ENCODE assay signal across 31 cellular contexts in the genomic region with DNA sequence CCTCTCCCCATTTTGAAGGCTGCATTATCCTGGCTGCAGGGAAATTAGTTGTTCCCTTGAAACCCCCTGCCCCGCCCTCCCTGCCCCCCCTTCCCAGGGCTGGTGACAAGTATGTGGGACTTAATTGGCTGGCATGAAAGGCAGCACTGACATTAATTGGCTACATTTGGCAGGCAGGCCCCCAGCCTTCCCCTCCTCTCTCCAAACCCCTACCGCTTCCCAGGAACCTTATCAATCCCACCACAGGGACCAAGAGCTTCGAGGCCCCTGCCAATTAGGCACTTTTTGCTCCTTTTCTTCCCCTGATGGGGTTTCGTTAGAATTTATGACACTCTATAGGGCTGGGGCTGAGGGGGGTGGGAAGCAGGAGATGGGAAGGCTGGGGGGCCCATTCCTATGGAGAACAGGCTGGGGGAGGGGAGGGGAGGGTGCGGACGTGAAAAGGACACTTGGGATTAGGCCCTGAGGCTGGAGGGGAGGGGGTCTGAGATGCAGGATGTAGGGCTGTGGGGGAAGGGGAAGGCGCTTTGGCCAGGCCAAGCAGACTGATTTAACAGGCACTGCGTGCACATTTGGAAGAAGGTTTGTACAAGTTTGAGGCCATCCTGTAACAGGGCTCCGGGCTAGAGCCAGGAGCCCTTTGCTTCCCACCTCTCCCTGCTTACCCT. TPM values are rescaled to one million over a fixed set of nuclear protein-coding genes. Genes with fewer than 3 reads are reported as not detected.
DNase-seq lines count a peak whose midpoint lies in the region; TF ChIP-seq lines count a peak whose summit lies in the region.
"Had no signal": no experiment of that assay in that cellular context is flagged by ENCODE, and none has a peak within 500 bp of the region (broad histone marks: within the 10 kb centered on the region; RNA-seq: fewer than 3 reads in every experiment).

No MANE protein-coding gene starts in this region.

- H3K4me3 Mint-ChIP-seq in endodermal cell, result no peak overlapping the region
- no peak overlapping the region for H3K4me3 Mint-ChIP-seq in nephron progenitor cell
- no peak overlapping the region for H3K4me3 Mint-ChIP-seq in activated CD4-positive, alpha-beta memory T cell treated with anti-CD3 and anti-CD28 coated beads, Interleukin-2, amount 10 ng/mL, durations not matched to agents 7 days and 5 days
- H3K4me3 Mint-ChIP-seq: activated CD8-positive, alpha-beta T cell treated with anti-CD3 and anti-CD28 coated beads, Interleukin-2, amount 10 ng/mL, durations not matched to agents 7 days and 5 days; natural killer cell; stimulated activated memory B cell treated with anti-CD40 and anti-IgM and Interleukin-4, amounts not matched to agents 10 μg/mL and 1 μg/mL and 100 μg/mL, for 72 hours; T-helper 17 cell had no signal

- no peak for TF ChIP-seq CTCF in HEK293 (tag by site-specific recombination; IDR thresholded peaks at IDR 0.05)
- TF ChIP-seq CTCF in endodermal cell (conservative IDR thresholded peaks at IDR 0.05), result no peak
- no peak for TF ChIP-seq CTCF in nephron progenitor cell (IDR thresholded peaks at IDR 0.05)

- H3K9me3 ChIP-seq in HEK293 (ENCODE audit: control insufficient read depth, insufficient read depth, low read depth, low read length), result no peaks in the 10 kb centered on the region
- no peaks in the 10 kb centered on the region for H3K9me3 ChIP-seq in endodermal cell (ENCODE audit: control insufficient read depth, low read length)
- H3K9me3 ChIP-seq: Caco-2, esophagus muscularis mucosa, heart right ventricle, upper lobe of left lung had no signal

- H3K9me3 Mint-ChIP-seq in endodermal cell, result peaks cover 52% of the 10 kb centered on the region
- peaks cover 32% of the 10 kb centered on the region for H3K9me3 Mint-ChIP-seq in nephron progenitor cell
- no peaks in the 10 kb centered on the region for H3K9me3 Mint-ChIP-seq in activated CD4-positive, alpha-beta memory T cell treated with anti-CD3 and anti-CD28 coated beads, Interleukin-2, amount 10 ng/mL, durations not matched to agents 7 days and 5 days
- H3K9me3 Mint-ChIP-seq: activated naive CD4-positive, alpha-beta T cell treated with anti-CD3 and anti-CD28 coated beads, Interleukin-2, amount 50 U/mL, for 72 hours; activated T-helper 2 cell treated with anti-CD3 and anti-CD28 coated beads, Interferon-gamma antibody, Interleukin-2, Interleukin-4, amounts not matched to agents 10 μg/mL and 5 μg/mL and 100 μg/mL, durations not matched to agents 14 hours and 24 hours and 36 hours; natural killer cell; stimulated activated memory B cell treated with anti-CD40 and anti-IgM and Interleukin-4, amounts not matched to agents 10 μg/mL and 1 μg/mL and 100 μg/mL, for 72 hours had no signal

- DNase-seq in NCI-H1436 treated with DMSO at 0.1 percent for 48 hours (lab: John Stamatoyannopoulos, UW) (peak; percentile 5), endodermal cell (peak; percentile 83), nephron progenitor cell (peak; percentile 23)
- no peak for DNase-seq in activated CD4-positive, alpha-beta memory T cell treated with anti-CD3 and anti-CD28 coated beads, Interleukin-2, amount 10 ng/mL, durations not matched to agents 7 days and 5 days
- DNase-seq in activated CD4-positive, alpha-beta T cell treated with anti-CD3 and anti-CD28 coated beads, Interleukin-2, amount 50 U/mL, for 1 hour, result no peak
- no peak for DNase-seq in stimulated activated CD4-positive, alpha-beta T cell treated with anti-CD3 and anti-CD28 coated beads, Interleukin-15, amount 100 ng/mL, for 24 hours
- DNase-seq: activated CD4-positive, CD25-positive, alpha-beta regulatory T cell treated with anti-CD3 and anti-CD28 coated beads, Interleukin-2, amount 50 U/mL, for 72 hours; activated CD8-positive, alpha-beta T cell treated with anti-CD3 and anti-CD28 coated beads, Interleukin-2, amount 10 ng/mL, durations not matched to agents 7 days and 5 days; anterior cingulate cortex; Caco-2; DMS79; foreskin keratinocyte; GF-D8; heart right ventricle; KG1; MM.1S; natural killer cell; NCI-H1694 treated with DMSO at 0.1 percent for 48 hours; NCI-H524 treated with DMSO at 0.1 percent for 48 hours; stimulated activated CD4-positive, alpha-beta T cell treated with anti-CD3 and anti-CD28 coated beads, Interleukin-12 subunit alpha, Interleukin-12 subunit beta, amount 100 ng/mL, for 4 hours; stimulated activated CD4-positive, alpha-beta T cell treated with anti-CD3 and anti-CD28 coated beads, Interleukin-4, amount 100 ng/mL, for 4 hours; T-helper 17 cell; upper lobe of left lung had no signal

- H3K36me3 Mint-ChIP-seq in endodermal cell (ENCODE audit: low read depth), result no peaks in the 10 kb centered on the region
- H3K36me3 Mint-ChIP-seq in nephron progenitor cell (ENCODE audit: low read depth), result no peaks in the 10 kb centered on the region
- no peaks in the 10 kb centered on the region for H3K36me3 Mint-ChIP-seq in activated CD4-positive, alpha-beta memory T cell treated with anti-CD3 and anti-CD28 coated beads, Interleukin-2, amount 10 ng/mL, durations not matched to agents 7 days and 5 days (ENCODE audit: low read depth)
- H3K36me3 Mint-ChIP-seq: activated naive CD4-positive, alpha-beta T cell treated with anti-CD3 and anti-CD28 coated beads, Interleukin-2, amount 50 U/mL, for 72 hours; natural killer cell; stimulated activated memory B cell treated with anti-CD40 and anti-IgM and Interleukin-4, amounts not matched to agents 10 μg/mL and 1 μg/mL and 100 μg/mL, for 72 hours had no signal

- H3K27me3 Mint-ChIP-seq in endodermal cell (ENCODE audit: insufficient read depth) (peaks cover 26% of the 10 kb centered on the region), nephron progenitor cell (ENCODE audit: low read depth, poor library complexity) (peaks cover 13% of the 10 kb centered on the region)
- H3K27me3 Mint-ChIP-seq in activated CD4-positive, alpha-beta memory T cell treated with anti-CD3 and anti-CD28 coated beads, Interleukin-2, amount 10 ng/mL, durations not matched to agents 7 days and 5 days, result no peaks in the 10 kb centered on the region
- H3K27me3 Mint-ChIP-seq: stimulated activated memory B cell treated with anti-CD40 and anti-IgM and Interleukin-4, amounts not matched to agents 10 μg/mL and 1 μg/mL and 100 μg/mL, for 72 hours; T-helper 17 cell had no signal

- CTCF ChIA-PET in HEK293 (lab: Yijun Ruan, JAX), result interaction anchor here (0.7 kb wide), 1 partner anchor 80 kb away, joined by 3 read pairs; no protein-coding TSS in a partner anchor
- CTCF ChIA-PET in activated CD4-positive, alpha-beta memory T cell treated with anti-CD3 and anti-CD28 coated beads, Interleukin-2, amount 10 ng/mL, durations not matched to agents 7 days and 5 days (lab: Charles Lee), result no interaction called here

- peaks cover 16% of the 10 kb centered on the region for H3K4me1 Mint-ChIP-seq in endodermal cell
- H3K4me1 Mint-ChIP-seq in nephron progenitor cell, result peaks cover 42% of the 10 kb centered on the region
- H3K4me1 Mint-ChIP-seq in activated CD4-positive, alpha-beta memory T cell treated with anti-CD3 and anti-CD28 coated beads, Interleukin-2, amount 10 ng/mL, durations not matched to agents 7 days and 5 days, result no peaks in the 10 kb centered on the region
- H3K4me1 Mint-ChIP-seq: natural killer cell, T-helper 17 cell had no signal

- H3K4me1 ChIP-seq in HEK293 (ENCODE audit: control insufficient read depth, insufficient read depth, low read length), result no peaks in the 10 kb centered on the region
- no peaks in the 10 kb centered on the region for H3K4me1 ChIP-seq in endodermal cell (ENCODE audit: control insufficient read depth, insufficient read depth, low read length)
- H3K4me1 ChIP-seq: Caco-2, esophagus muscularis mucosa, heart right ventricle, parathyroid adenoma, upper lobe of left lung had no signal

- no peak overlapping the region for H3K9ac ChIP-seq in endodermal cell (ENCODE audit: extremely low read depth, low read length, poor library complexity, severe bottlenecking)
- H3K9ac ChIP-seq: parathyroid adenoma had no signal

- H3K27me3 ChIP-seq in endodermal cell (ENCODE audit: control insufficient read depth, insufficient read depth, low read length, poor library complexity, severe bottlenecking), result no peaks in the 10 kb centered on the region
- H3K27me3 ChIP-seq: foreskin keratinocyte, upper lobe of left lung had no signal

- H3K27ac ChIP-seq in HEK293 (ENCODE audit: extremely low read depth, low read depth, low read length) (no peak overlapping the region), endodermal cell (ENCODE audit: low read depth, low read length) (no peak overlapping the region)
- H3K27ac ChIP-seq: C4-2B, coronary artery, esophagus muscularis mucosa, foreskin keratinocyte, heart right ventricle, parathyroid adenoma, upper lobe of left lung had no signal

- H3K36me3 ChIP-seq in HEK293 (ENCODE audit: control insufficient read depth in 2 of 2, insufficient read depth in 1 of 2, low read length in 2 of 2), result no peaks in the 10 kb centered on the region
- H3K36me3 ChIP-seq in endodermal cell (ENCODE audit: control insufficient read depth, insufficient read depth, low read length), result no peaks in the 10 kb centered on the region
- H3K36me3 ChIP-seq: esophagus muscularis mucosa, heart right ventricle, upper lobe of left lung had no signal

- H3K4me3 ChIP-seq in HEK293 (ENCODE audit: low read depth, low read length) (no peak overlapping the region), endodermal cell (ENCODE audit: low read length) (no peak overlapping the region)
- H3K4me3 ChIP-seq: coronary artery, esophagus muscularis mucosa, heart right ventricle, upper lobe of left lung had no signal

- 14% methylated on average over 8 of the region's 9 CpGs; no CpG with 5 or more reads in 1 of the 2 experiments for WGBS in endodermal cell (ENCODE audit: insufficient coverage in 1 of 2, insufficient read length in 1 of 2), 2 experiments

- POLR2A ChIA-PET in HEK293 (lab: Yijun Ruan, JAX), result no interaction called here
- POLR2A ChIA-PET in activated CD4-positive, alpha-beta memory T cell treated with anti-CD3 and anti-CD28 coated beads, Interleukin-2, amount 10 ng/mL, durations not matched to agents 7 days and 5 days (lab: Charles Lee), result no interaction called here

- H3K27ac Mint-ChIP-seq in endodermal cell (no peak overlapping the region), nephron progenitor cell (no peak overlapping the region)
- no peak overlapping the region for H3K27ac Mint-ChIP-seq in activated CD4-positive, alpha-beta memory T cell treated with anti-CD3 and anti-CD28 coated beads, Interleukin-2, amount 10 ng/mL, durations not matched to agents 7 days and 5 days
- H3K27ac Mint-ChIP-seq: activated CD8-positive, alpha-beta T cell treated with anti-CD3 and anti-CD28 coated beads, Interleukin-2, amount 10 ng/mL, durations not matched to agents 7 days and 5 days; activated naive CD4-positive, alpha-beta T cell treated with anti-CD3 and anti-CD28 coated beads, Interleukin-2, amount 50 U/mL, for 72 hours; activated T-helper 2 cell treated with anti-CD3 and anti-CD28 coated beads, Interferon-gamma antibody, Interleukin-2, Interleukin-4, amounts not matched to agents 10 μg/mL and 5 μg/mL and 100 μg/mL, durations not matched to agents 14 hours and 24 hours and 36 hours; natural killer cell; stimulated activated memory B cell treated with anti-CD40 and anti-IgM and Interleukin-4, amounts not matched to agents 10 μg/mL and 1 μg/mL and 100 μg/mL, for 72 hours; T-helper 17 cell had no signal

RNA-seq across cellular contexts. Expression of a gene that starts 52.2 kb away (rescaled TPM):
- total RNA-seq in endodermal cell, result 10 to 100 TPM; 11.1 to 13.6 TPM
- 71.6 TPM for polyA plus RNA-seq in endodermal cell (2013, experiment 1 of 2)
- 60.6 TPM for polyA plus RNA-seq in endodermal cell (2013, experiment 2 of 2)
- 1 to 10 TPM; 5.8 to 6.2 TPM for total RNA-seq in activated CD4-positive, alpha-beta memory T cell treated with anti-CD3 and anti-CD28 coated beads, Interleukin-2, amount 10 ng/mL, durations not matched to agents 7 days and 5 days

Comparison
In these comparisons a context has a peak if more than half of its experiments do, and no peak if none do; other contexts are left out.
1. DNase-seq: peak in NCI-H1436 treated with DMSO at 0.1 percent for 48 hours (single experiment), endodermal cell (single experiment) and nephron progenitor cell (single experiment); none in activated CD4-positive, alpha-beta memory T cell treated with anti-CD3 and anti-CD28 coated beads, Interleukin-2, amount 10 ng/mL, durations not matched to agents 7 days and 5 days (single experiment), activated CD4-positive, alpha-beta T cell treated with anti-CD3 and anti-CD28 coated beads, Interleukin-2, amount 50 U/mL, for 1 hour (single experiment) and stimulated activated CD4-positive, alpha-beta T cell treated with anti-CD3 and anti-CD28 coated beads, Interleukin-15, amount 100 ng/mL, for 24 hours (single experiment).